9 cellular contexts compared by ENCODE assay signal in the genomic region with DNA sequence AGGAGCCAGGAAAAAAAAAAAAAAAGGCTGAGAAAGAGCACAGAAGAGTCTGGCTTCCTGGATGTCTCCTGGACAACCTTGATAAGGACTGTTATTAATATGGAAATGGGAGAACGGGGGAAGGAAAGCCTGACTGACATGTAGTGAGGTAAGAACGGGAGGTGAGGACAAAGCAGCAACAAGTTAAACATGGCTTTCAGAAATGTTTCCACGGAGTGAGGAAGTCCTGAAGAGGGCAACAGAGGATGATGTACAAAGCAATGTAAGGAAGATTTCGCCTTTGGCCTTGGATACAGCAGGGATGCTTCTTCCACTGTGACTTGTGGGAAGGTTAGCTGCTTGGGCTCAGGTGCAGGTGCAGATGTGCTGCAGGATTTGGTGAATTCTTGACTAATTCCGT. TPM values are rescaled to one million over a fixed set of nuclear protein-coding genes. Genes with fewer than 3 reads are reported as not detected.
A peak's percentile ranks its signal among the peaks of the same experiment; 100 is the strongest.
DNase-seq lines count a peak whose midpoint lies in the region; ATAC-seq and TF ChIP-seq lines count a peak whose summit lies in the region.
"Had no signal": no experiment of that assay in that cellular context is flagged by ENCODE, and none has a peak within 500 bp of the region (broad histone marks: within the 10 kb centered on the region; RNA-seq: fewer than 3 reads in every experiment).

No MANE protein-coding gene starts in this region.

- no peaks in the 10 kb centered on the region for H3K79me2 ChIP-seq in Loucy (ENCODE audit: insufficient read depth, low read length)

- no peak overlapping the region for H3K9ac ChIP-seq in Loucy (ENCODE audit: low read depth, low read length, poor library complexity, severe bottlenecking)

- no peaks in the 10 kb centered on the region for H3K36me3 Mint-ChIP-seq in CD4-positive, alpha-beta T cell (ENCODE audit: low read depth)

- no peak overlapping the region for H3K4me3 Mint-ChIP-seq in CD4-positive, alpha-beta T cell

- H3F3A ChIP-seq in Loucy (ENCODE audit: low read depth), result no peaks in the 10 kb centered on the region

- H2AFZ ChIP-seq in Loucy (ENCODE audit: low read length), result no peak overlapping the region

- CTCF ChIA-PET in CD4-positive, alpha-beta T cell (lab: Charles Lee), result interaction anchor here (1.3 kb wide), 1 partner anchor 23 kb away, joined by 3 read pairs; no protein-coding TSS in a partner anchor

- H3K27ac ChIP-seq in CD4-positive, alpha-beta T cell (ENCODE audit: low read depth, low read length), result no peak overlapping the region
- H3K27ac ChIP-seq: neutrophil had no signal

- no peak overlapping the region for H3K4me2 ChIP-seq in Loucy (ENCODE audit: low read depth, low read length, poor library complexity, severe bottlenecking)

- no peak for ATAC-seq in HG03354 (IDR thresholded peaks at IDR 0.05; ENCODE audit: poor library complexity, severe bottlenecking, unreplicated experiment)
- no peak for ATAC-seq in CD4-positive, alpha-beta T cell (ENCODE audit: poor library complexity)

- DNase-seq in EL (peak; percentile 14), astrocyte of the spinal cord (ENCODE audit: low read depth, low spot score) (peak; percentile 45), lung microvascular endothelial cell (ENCODE audit: low read depth in 2 of 2) (peak; percentile 17 to 57), NCI-H1436 (lab: John Stamatoyannopoulos, UW) (no peak)
- DNase-seq in CD4-positive, alpha-beta T cell, result no peak
- DNase-seq: activated T-cell treated with anti-CD3 and anti-CD28 coated beads, Interleukin-2, amount 50 U/mL, for 48 hours had no signal

- H3K9me3 Mint-ChIP-seq in CD4-positive, alpha-beta T cell, result no peaks in the 10 kb centered on the region

- intact Hi-C loops in CD4-positive, alpha-beta T cell (cut with DNase I, micrococcal nuclease), result no loop called here

- no peak overlapping the region for H3K27ac Mint-ChIP-seq in CD4-positive, alpha-beta T cell

- H3K27me3 Mint-ChIP-seq in CD4-positive, alpha-beta T cell, result no peaks in the 10 kb centered on the region

- H3K9me3 ChIP-seq in Loucy (ENCODE audit: insufficient read depth, low read depth, low read length), result no peaks in the 10 kb centered on the region
- H3K9me3 ChIP-seq in CD4-positive, alpha-beta T cell (ENCODE audit: control insufficient read depth, low read length), result no peaks in the 10 kb centered on the region
- H3K9me3 ChIP-seq: neutrophil had no signal

- H3K36me3 ChIP-seq in Loucy (ENCODE audit: insufficient read depth, low read length), result no peaks in the 10 kb centered on the region
- H3K36me3 ChIP-seq: neutrophil had no signal

- no peaks in the 10 kb centered on the region for H3K27me3 ChIP-seq in Loucy (ENCODE audit: insufficient read depth, low read length, poor library complexity, severe bottlenecking)
- no peaks in the 10 kb centered on the region for H3K27me3 ChIP-seq in CD4-positive, alpha-beta T cell (ENCODE audit: control insufficient read depth, insufficient read depth, low read length)
- H3K27me3 ChIP-seq: neutrophil had no signal

- in situ Hi-C loops in astrocyte of the spinal cord (cut with HindIII; ENCODE audit: low sequenced_read_pairs), result no loop called here

- peaks cover 4% of the 10 kb centered on the region for H3K4me1 ChIP-seq in Loucy (ENCODE audit: insufficient read depth, low read length, poor library complexity, severe bottlenecking)

- TF ChIP-seq CTCF in Loucy (conservative IDR thresholded peaks at IDR 0.05; ENCODE audit: low read length) (peak; percentile 43), astrocyte of the spinal cord (IDR thresholded peaks at IDR 0.05; ENCODE audit: low read depth, low read length) (peak; percentile 47)
- no peak for TF ChIP-seq CTCF in CD4-positive, alpha-beta T cell (IDR thresholded peaks at IDR 0.05)

- H3K4me1 Mint-ChIP-seq in CD4-positive, alpha-beta T cell (ENCODE audit: low read depth), result no peaks in the 10 kb centered on the region

- H3K9me2 ChIP-seq in Loucy (replicated peaks; ENCODE audit: low read depth, low read length), result no peaks in the 10 kb centered on the region

- no peaks in the 10 kb centered on the region for H4K20me1 ChIP-seq in Loucy (ENCODE audit: insufficient read depth, low read length, poor library complexity, severe bottlenecking)

- H3K4me3 ChIP-seq in Loucy (ENCODE audit: low read length, poor library complexity, severe bottlenecking), result no peak overlapping the region
- no peak overlapping the region for H3K4me3 ChIP-seq in astrocyte of the spinal cord (ENCODE audit: low read depth, low read length)

- POLR2A ChIA-PET in CD4-positive, alpha-beta T cell (lab: Charles Lee), result no interaction called here

RNA-seq across cellular contexts. Expression of gene NIBAN1, which starts 11.9 kb away (rescaled TPM):
- 0.60 and 1.7 TPM in 2 replicates for total RNA-seq in lung microvascular endothelial cell
- 10 to 100 TPM; 18.5 to 20.4 TPM for total RNA-seq in CD4-positive, alpha-beta T cell

RNA-seq across cellular contexts. Expression of gene RNF2, which starts 59.1 kb away (rescaled TPM):
- 18.7 and 27.0 TPM in 2 replicates for total RNA-seq in lung microvascular endothelial cell
- total RNA-seq in CD4-positive, alpha-beta T cell, result 1 to 10 TPM; 7.4 to 9.0 TPM

Comparison
In these comparisons a context has a peak if more than half of its experiments do, and no peak if none do; other contexts are left out.
1. DNase-seq: peak in EL (single experiment), astrocyte of the spinal cord (single experiment) and lung microvascular endothelial cell (2 of 2); none in CD4-positive, alpha-beta T cell (0 of 10) and NCI-H1436 (single experiment).